20 cellular contexts compared by ENCODE assay signal in genomic region chr15:60338810-60339209, GRCh38.
"Had no signal": no experiment of that assay in that cellular context is flagged by ENCODE, and none has a peak within 500 bp of the region (broad histone marks: within the 10 kb centered on the region; RNA-seq: fewer than 3 reads in every experiment).

No MANE protein-coding gene starts in this region.

- H3K36me3 ChIP-seq: heart left ventricle, left ventricle myocardium inferior, neutrophil, stomach, thoracic aorta, transverse colon had no signal

- H3K27me3 ChIP-seq: heart left ventricle, stomach, transverse colon had no signal

- DNase-seq: effector CD4-positive, alpha-beta T cell; endodermal cell; heart left ventricle; hippocampal formation; kidney glomerular epithelial cell; left ventricle myocardium inferior; mesenchymal stem cell; midbrain; naive thymus-derived CD4-positive, alpha-beta T cell; right cardiac atrium; small intestine; stimulated activated CD4-positive, alpha-beta T cell treated with anti-CD3 and anti-CD28 coated beads, Interleukin-12 subunit alpha, Interleukin-12 subunit beta, amount 100 ng/mL, for 4 hours; stimulated activated naive CD4-positive, alpha-beta T cell; stomach; substantia nigra; transverse colon had no signal

- H3K4me3 ChIP-seq: coronary artery, heart left ventricle, left ventricle myocardium inferior, lung, stomach, thoracic aorta, transverse colon had no signal

- H3K27ac ChIP-seq: coronary artery, heart left ventricle, left ventricle myocardium inferior, neutrophil, stomach, thoracic aorta, transverse colon had no signal

- H3K4me1 ChIP-seq: left ventricle myocardium inferior, stomach, transverse colon had no signal

- ATAC-seq: heart left ventricle; naive thymus-derived CD4-positive, alpha-beta T cell; right cardiac atrium had no signal

- H3K9me3 ChIP-seq: heart left ventricle, left ventricle myocardium inferior, neutrophil, stomach, thoracic aorta, transverse colon had no signal
